Comparison of ENCODE assay signal across 33 cellular contexts in the genomic region with DNA sequence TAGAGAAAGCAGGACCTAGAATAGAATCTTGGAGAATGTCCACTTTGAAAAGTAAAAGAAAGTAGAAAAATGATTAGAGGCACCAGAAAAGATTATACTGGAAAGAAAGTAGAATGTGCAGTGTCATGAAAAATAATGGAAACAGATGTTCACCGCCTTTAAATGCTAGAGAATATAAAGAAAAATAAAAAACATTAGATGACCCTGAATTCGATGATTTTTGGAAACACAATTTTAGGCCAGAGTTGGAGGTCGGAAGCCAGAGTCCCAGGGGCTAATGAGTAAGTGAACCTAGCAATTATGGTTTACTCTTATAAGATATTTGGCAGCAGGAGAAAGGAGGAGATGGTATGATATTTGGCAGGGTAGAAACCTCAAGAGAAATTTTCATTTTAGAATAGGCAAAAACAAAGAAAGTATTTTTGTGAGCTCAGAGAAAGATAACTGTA. TPM values are rescaled to one million over a fixed set of nuclear protein-coding genes. Genes with fewer than 3 reads are reported as not detected.
"Had no signal": no experiment of that assay in that cellular context is flagged by ENCODE, and none has a peak within 500 bp of the region (broad histone marks: within the 10 kb centered on the region; RNA-seq: fewer than 3 reads in every experiment).

No MANE protein-coding gene starts in this region.

- H3K4me3 Mint-ChIP-seq: naive thymus-derived CD8-positive, alpha-beta T cell; nephron; neural crest cell; stimulated activated effector memory CD8-positive, alpha-beta T cell treated with anti-CD3 and anti-CD28 coated beads, Interleukin-12 subunit alpha, Interleukin-12 subunit beta, amount 100 ng/mL, for 72 hours; stimulated activated naive CD8-positive, alpha-beta T cell treated with anti-CD3 and anti-CD28 coated beads, Interleukin-15, Interleukin-2, amounts not matched to agents 100 ng/mL and 50 ng/mL, for 24 hours; type B pancreatic cell had no signal

- H2AFZ ChIP-seq: parathyroid adenoma had no signal

- H3K4me1 ChIP-seq: heart right ventricle, parathyroid adenoma, psoas muscle, right atrium auricular region, sigmoid colon, spleen, tibial nerve, uterus had no signal

- H3K27ac ChIP-seq: heart right ventricle, parathyroid adenoma, psoas muscle, right atrium auricular region, sigmoid colon, spleen, uterus had no signal

- H3K9me3 ChIP-seq: heart right ventricle, mucosa of descending colon, psoas muscle, right atrium auricular region, sigmoid colon, spleen, tibial nerve, uterus had no signal

- H3K4me1 Mint-ChIP-seq: naive thymus-derived CD8-positive, alpha-beta T cell; neural crest cell; stimulated activated effector memory CD8-positive, alpha-beta T cell treated with anti-CD3 and anti-CD28 coated beads, Interleukin-12 subunit alpha, Interleukin-12 subunit beta, amount 100 ng/mL, for 72 hours had no signal

- DNase-seq: heart right ventricle; hippocampal formation; kidney glomerular epithelial cell; left cardiac atrium; midbrain; mucosa of descending colon; naive thymus-derived CD8-positive, alpha-beta T cell; occipital lobe; psoas muscle; sigmoid colon; small intestine; spleen; stimulated activated CD4-positive, alpha-beta T cell treated with anti-CD3 and anti-CD28 coated beads, Interleukin-4, amount 100 ng/mL, for 24 hours; stimulated activated naive CD4-positive, alpha-beta T cell; substantia nigra; uterus had no signal

- H3K27me3 Mint-ChIP-seq: stimulated activated naive CD8-positive, alpha-beta T cell treated with anti-CD3 and anti-CD28 coated beads, Interleukin-15, Interleukin-2, amounts not matched to agents 100 ng/mL and 50 ng/mL, for 24 hours had no signal

- H3K36me3 ChIP-seq: heart right ventricle, right atrium auricular region, sigmoid colon, spleen, tibial nerve, uterus had no signal

- H3K4me3 ChIP-seq: heart right ventricle, lung, mucosa of descending colon, psoas muscle, right atrium auricular region, sigmoid colon, spleen, tibial nerve, uterus had no signal

- H3K9me3 Mint-ChIP-seq: nephron; neural crest cell; stimulated activated effector memory CD8-positive, alpha-beta T cell treated with anti-CD3 and anti-CD28 coated beads, Interleukin-12 subunit alpha, Interleukin-12 subunit beta, amount 100 ng/mL, for 72 hours; stimulated activated naive CD8-positive, alpha-beta T cell treated with anti-CD3 and anti-CD28 coated beads, Interleukin-15, Interleukin-2, amounts not matched to agents 100 ng/mL and 50 ng/mL, for 24 hours; type B pancreatic cell had no signal

- H3K79me2 ChIP-seq: parathyroid adenoma had no signal

- H3K36me3 Mint-ChIP-seq: stimulated activated effector memory CD8-positive, alpha-beta T cell treated with anti-CD3 and anti-CD28 coated beads, Interleukin-12 subunit alpha, Interleukin-12 subunit beta, amount 100 ng/mL, for 72 hours had no signal

- H3K27me3 ChIP-seq: heart right ventricle, right atrium auricular region, sigmoid colon, spleen, tibial nerve, uterus had no signal

- ATAC-seq: heart right ventricle; left cardiac atrium; mucosa of descending colon; naive thymus-derived CD8-positive, alpha-beta T cell; psoas muscle; stimulated activated effector memory CD8-positive, alpha-beta T cell treated with anti-CD3 and anti-CD28 coated beads, Interleukin-12 subunit alpha, Interleukin-12 subunit beta, amount 100 ng/mL, for 72 hours had no signal

- H3K27ac Mint-ChIP-seq: stimulated activated effector memory CD8-positive, alpha-beta T cell treated with anti-CD3 and anti-CD28 coated beads, Interleukin-12 subunit alpha, Interleukin-12 subunit beta, amount 100 ng/mL, for 72 hours; stimulated activated naive CD8-positive, alpha-beta T cell treated with anti-CD3 and anti-CD28 coated beads, Interleukin-15, Interleukin-2, amounts not matched to agents 100 ng/mL and 50 ng/mL, for 24 hours; type B pancreatic cell had no signal

RNA-seq across cellular contexts. Expression of gene GYS2, which starts 37.7 kb away (rescaled TPM):
- total RNA-seq: lower leg skin, lung, mucosa of descending colon, myocyte, neural crest cell, occipital lobe, osteocyte, posterior vena cava, renal cortical epithelial cell, right atrium auricular region, spleen, temporal lobe, uterus had no signal
- polyA plus RNA-seq: keratinocyte; naive thymus-derived CD8-positive, alpha-beta T cell; sigmoid colon had no signal

RNA-seq across cellular contexts. Expression of gene SPX, which starts 40.8 kb away (rescaled TPM):
- total RNA-seq: posterior vena cava, ureter had no signal
